Comparison of ENCODE assay signal across 8 cellular contexts in the genomic region with DNA sequence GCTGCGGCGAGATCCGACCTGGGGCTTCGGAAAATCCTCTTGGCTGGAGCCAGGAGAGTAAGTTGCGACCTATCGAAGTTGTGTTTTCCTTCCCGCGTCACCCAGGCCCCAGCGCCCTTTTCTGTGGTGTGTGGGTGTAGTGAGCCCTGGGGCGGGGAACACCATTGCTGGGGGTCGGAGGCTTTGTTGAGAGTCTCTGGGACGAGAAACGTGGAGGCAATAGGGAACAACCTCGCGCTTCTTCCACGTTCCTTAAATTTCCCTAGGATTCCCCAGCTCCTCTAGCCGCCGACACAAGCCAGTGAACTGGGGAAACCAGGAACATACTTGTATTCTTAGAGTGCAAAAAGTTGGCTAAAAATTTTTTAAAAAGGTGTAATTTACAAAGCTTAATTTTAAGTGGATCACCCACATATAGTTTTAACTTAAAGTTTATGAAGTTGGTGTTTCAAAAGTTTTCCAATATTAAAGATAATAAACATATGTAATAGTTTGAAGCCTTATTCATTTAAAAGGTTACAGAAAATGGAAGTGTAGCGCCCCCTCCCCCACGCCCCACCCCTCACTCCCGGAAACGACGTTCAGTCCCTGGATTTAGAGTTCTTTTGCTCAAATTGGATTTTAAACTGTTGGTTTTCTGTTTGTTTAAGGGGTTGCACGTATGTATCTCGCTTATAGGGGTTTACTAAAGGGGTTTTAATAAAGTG. TPM values are rescaled to one million over a fixed set of nuclear protein-coding genes. Genes with fewer than 3 reads are reported as not detected.
DNase-seq lines count a peak whose midpoint lies in the region; ATAC-seq and TF ChIP-seq lines count a peak whose summit lies in the region.

No MANE protein-coding gene starts in this region.

- ATAC-seq in GM18498 (IDR thresholded peaks at IDR 0.05; ENCODE audit: unreplicated experiment) (peak; percentile 24), HG02642 (IDR thresholded peaks at IDR 0.05; ENCODE audit: poor library complexity, unreplicated experiment) (peak; percentile 27), heart right ventricle (peak in 6 of 8 donors; percentile 23 to 44 (median 30))

- H3K9me2 ChIP-seq in SK-N-SH, result no peaks in the 10 kb centered on the region

- POLR2A ChIA-PET in SK-N-SH (lab: Yijun Ruan, JAX), result no interaction called here

- no peaks in the 10 kb centered on the region for H3K9me3 ChIP-seq in SK-N-SH
- no peaks in the 10 kb centered on the region for H3K9me3 ChIP-seq in heart right ventricle

- H3K4me3 ChIP-seq in SK-N-SH (ENCODE audit: low read depth in 2 of 2, low read length in 1 of 2) (peak overlapping the region; percentile 38 to 47), heart right ventricle (peak overlapping the region; percentile 32 to 78 (median 71)), skeletal muscle cell (ENCODE audit: low read depth, low read length) (peak overlapping the region; percentile 75)

- 4% methylated on average over 21 of the region's 25 CpGs for WGBS in SK-N-SH (ENCODE audit: low lambda C conversion rate)
- WGBS in heart right ventricle, 2 donors, result 2 to 4% methylated on average over 25 of the region's 25 CpGs

- no peak for TF ChIP-seq CTCF in SK-N-SH (IDR thresholded peaks at IDR 0.05)
- TF ChIP-seq CTCF in heart right ventricle (IDR thresholded peaks at IDR 0.05), result no peak

- H3K4me1 ChIP-seq in SK-N-SH (ENCODE audit: control insufficient read depth in 1 of 2, insufficient read depth in 2 of 2, low read depth in 1 of 2, low read length in 1 of 2) (peaks cover 0 to 4% of the 10 kb centered on the region in 2 experiments; a peak in 1 of 4 replicates), heart right ventricle (peaks cover 0 to 22% (median 5%) of the 10 kb centered on the region in 9 donors)

- DNase-seq in SK-N-SH (no peak), heart right ventricle (no peak), skeletal muscle cell (ENCODE audit: low read depth) (no peak), NCI-H1105 treated with DMSO at 0.1 percent for 48 hours (lab: John Stamatoyannopoulos, UW) (no peak), anterior cingulate cortex (lab: John Stamatoyannopoulos, UW) (no peak), iPS-NIHi7 (ENCODE audit: extremely low spot score) (no peak)

- CTCF ChIA-PET in SK-N-SH (lab: Yijun Ruan, JAX), result no interaction called here

- H3K36me3 ChIP-seq in SK-N-SH (replicated peaks in 1 of 2; ENCODE audit: control insufficient read depth in 1 of 2, insufficient read depth in 2 of 2, low read length in 1 of 2), result no peaks in the 10 kb centered on the region
- no peaks in the 10 kb centered on the region for H3K36me3 ChIP-seq in heart right ventricle

- intact Hi-C loops in heart right ventricle (cut with DNase I), result loop anchor here in 4 of 10 donors (5.0 to 10.0 kb wide), 4 partner anchors 221 to 404 kb away; a partner anchor contains a TSS

- 0 out of 2 replicates have a peak overlapping the region, but pooled peaks have one; percentile 63 for H2AFZ ChIP-seq in SK-N-SH (ENCODE audit: low read depth)

- H3K27me3 ChIP-seq in SK-N-SH (ENCODE audit: insufficient read depth) (peaks cover 68% of the 10 kb centered on the region), heart right ventricle (peaks cover 0 to 44% (median 4%) of the 10 kb centered on the region in 7 donors)

- no peak for TF ChIP-seq EP300 in SK-N-SH (IDR thresholded peaks at IDR 0.05; ENCODE audit: borderline replicate concordance in 1 of 2, low read depth in 1 of 2, low read length in 1 of 2)

- no peaks in the 10 kb centered on the region for H3K79me2 ChIP-seq in SK-N-SH (ENCODE audit: insufficient read depth)

- no peak overlapping the region for H3K9ac ChIP-seq in SK-N-SH

- H3K4me2 ChIP-seq in SK-N-SH, result peak overlapping the region; percentile 75

- H3K27ac ChIP-seq in SK-N-SH (ENCODE audit: low read depth in 2 of 2, low read length in 1 of 2) (no peak overlapping the region), heart right ventricle (peak overlapping the region in 9 of 10 donors; percentile 58 to 86 (median 75))

- H4K20me1 ChIP-seq in SK-N-SH (ENCODE audit: insufficient read depth), result no peaks in the 10 kb centered on the region

- H3F3A ChIP-seq in SK-N-SH (replicated peaks; ENCODE audit: insufficient read depth), result no peaks in the 10 kb centered on the region

- no peak for TF ChIP-seq RAD21 in SK-N-SH (IDR thresholded peaks at IDR 0.05; ENCODE audit: low read length)

TF ChIP-seq in SK-N-SH, 30 proteins besides CTCF, POLR2A, EP300 and RAD21:
- TF ChIP-seq, protein P1, sequence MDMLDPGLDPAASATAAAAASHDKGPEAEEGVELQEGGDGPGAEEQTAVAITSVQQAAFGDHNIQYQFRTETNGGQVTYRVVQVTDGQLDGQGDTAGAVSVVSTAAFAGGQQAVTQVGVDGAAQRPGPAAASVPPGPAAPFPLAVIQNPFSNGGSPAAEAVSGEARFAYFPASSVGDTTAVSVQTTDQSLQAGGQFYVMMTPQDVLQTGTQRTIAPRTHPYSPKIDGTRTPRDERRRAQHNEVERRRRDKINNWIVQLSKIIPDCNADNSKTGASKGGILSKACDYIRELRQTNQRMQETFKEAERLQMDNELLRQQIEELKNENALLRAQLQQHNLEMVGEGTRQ (IDR thresholded peaks at IDR 0.05; ENCODE audit: borderline replicate concordance, low read depth, low read length), result no peak
- TF ChIP-seq EZH2phosphoT487 (IDR thresholded peaks at IDR 0.05; ENCODE audit: borderline replicate concordance, low read depth) (peak; percentile 91; the same call in 1 of the 2 replicates), RFX5 (IDR thresholded peaks at IDR 0.05; ENCODE audit: low read length) (no peak), SMC3 (IDR thresholded peaks at IDR 0.05; ENCODE audit: low read depth, low read length) (no peak)

RNA-seq across cellular contexts. Expression of a gene that starts 0.6 kb away (rescaled TPM):
- polyA plus RNA-seq in SK-N-SH (2012; rRNA removed) (not detected in 2 replicates), heart right ventricle (1 to 10 TPM; 7.6 to 8.2 TPM)
- under 0.01 TPM in 2 replicates for polyA plus RNA-seq in SK-N-SH (2012; cell fraction: cytosol; rRNA removed)
- polyA plus RNA-seq in SK-N-SH (2012; cell fraction: nucleus; rRNA removed), result not detected in 2 replicates
- 10 to 100 TPM; 36.0 to 53.8 (median 41.4) TPM for total RNA-seq in heart right ventricle

RNA-seq across cellular contexts. Expression of a gene that starts 51.1 kb away (rescaled TPM):
- polyA plus RNA-seq in SK-N-SH (2012; rRNA removed), result 0.02 TPM in 1 of 2 replicates, not detected in the other
- 0.01 TPM in 2 replicates for polyA plus RNA-seq in SK-N-SH (2012; cell fraction: cytosol; rRNA removed)
- polyA plus RNA-seq in SK-N-SH (2012; cell fraction: nucleus; rRNA removed), result 0.01 TPM in 2 replicates
- total RNA-seq in heart right ventricle, result not detected
- polyA plus RNA-seq in heart right ventricle, result under 1 TPM in 1 of 2 donors, not detected in 1; 0.04 TPM

Comparison
In these comparisons a context has a peak if more than half of its experiments do, and no peak if none do; other contexts are left out.
1. H3K27ac ChIP-seq: peak in heart right ventricle (9 of 10); none in SK-N-SH (0 of 2).
2. Peak in every context shown above with its lines, with median percentiles within 50 percentile points of each other: ATAC-seq and H3K4me3 ChIP-seq.